1 cellular context compared by ENCODE assay signal in genomic region chr16:68448360-68448970, GRCh38.
A peak's percentile ranks its signal among the peaks of the same experiment; 100 is the strongest.
TF ChIP-seq lines count a peak whose summit lies in the region.

TSS of gene SMPD3 (minus strand) at chr16:68448508. CDS start at chr16:68372181, 76,327 bp downstream.

TF ChIP-seq in HepG2, 621 proteins besides CTCF, POLR2A, EP300 and RAD21 (continued from another document and continues in another):
- TF ChIP-seq ZNF281 (CRISPR knock-in tag; IDR thresholded peaks at IDR 0.05; ENCODE audit: borderline replicate concordance) (peak; percentile 52; the same call in 1 of the 2 replicates), ZFP36L2 (CRISPR knock-in tag; IDR thresholded peaks at IDR 0.05) (no peak; the same call in 1 of the 2 replicates), ZFAT (CRISPR knock-in tag; conservative IDR thresholded peaks at IDR 0.05) (0 out of 2 replicates have a peak, but pooled peaks have one; percentile 49), PITX1 (CRISPR knock-in tag; IDR thresholded peaks at IDR 0.05) (peak; percentile 62; the same call in 1 of the 2 replicates), ARNT2 (CRISPR knock-in tag; IDR thresholded peaks at IDR 0.05; ENCODE audit: low read depth) (peak; percentile 82; the same call in 1 of the 2 replicates), ZNF784 (CRISPR knock-in tag; IDR thresholded peaks at IDR 0.05; ENCODE audit: borderline replicate concordance) (no peak), TBX3 (IDR thresholded peaks at IDR 0.05; ENCODE audit: borderline replicate concordance) (no peak), ZNF280B (CRISPR knock-in tag; IDR thresholded peaks at IDR 0.05; ENCODE audit: borderline replicate concordance) (no peak), ZNF557 (CRISPR knock-in tag; IDR thresholded peaks at IDR 0.05) (peak; percentile 83; the same call in 1 of the 2 replicates), TCF7L2 (IDR thresholded peaks at IDR 0.05; ENCODE audit: low read depth, low read length) (peak; percentile 64), ZNF619 (CRISPR knock-in tag; IDR thresholded peaks at IDR 0.05) (no peak), ZNF484 (CRISPR knock-in tag; IDR thresholded peaks at IDR 0.05; ENCODE audit: borderline replicate concordance, low read depth) (no peak), ZNF546 (CRISPR knock-in tag; conservative IDR thresholded peaks at IDR 0.05) (no peak), ZNF225 (CRISPR knock-in tag; IDR thresholded peaks at IDR 0.05) (peak; percentile 48; the same call in 1 of the 2 replicates), CREBL2 (CRISPR knock-in tag; IDR thresholded peaks at IDR 0.05; ENCODE audit: borderline replicate concordance) (no peak), KAT7 (CRISPR knock-in tag; IDR thresholded peaks at IDR 0.05; ENCODE audit: borderline replicate concordance) (peak; percentile 31; the same call in 1 of the 2 replicates), MBD4 (IDR thresholded peaks at IDR 0.05; ENCODE audit: borderline replicate concordance, low read length) (no peak), CBX1 (IDR thresholded peaks at IDR 0.05; ENCODE audit: low read depth) (no peak), ZNF512B (CRISPR knock-in tag; IDR thresholded peaks at IDR 0.05; ENCODE audit: borderline replicate concordance) (no peak), ZNF121 (CRISPR knock-in tag; IDR thresholded peaks at IDR 0.05) (no peak), ZSCAN31 (CRISPR knock-in tag; IDR thresholded peaks at IDR 0.05; ENCODE audit: low read depth) (no peak), HMG20A (CRISPR knock-in tag; IDR thresholded peaks at IDR 0.05; ENCODE audit: borderline replicate concordance) (0 out of 2 replicates have a peak, but pooled peaks have one; percentile 23), CC2D1A (CRISPR knock-in tag; IDR thresholded peaks at IDR 0.05) (no peak), ATF6 (CRISPR knock-in tag; conservative IDR thresholded peaks at IDR 0.05) (no peak), STAT5B (CRISPR knock-in tag; IDR thresholded peaks at IDR 0.05) (no peak), ZNF572 (CRISPR knock-in tag; IDR thresholded peaks at IDR 0.05) (peak; percentile 82; the same call in 1 of the 2 replicates), KLF12 (CRISPR knock-in tag; IDR thresholded peaks at IDR 0.05; ENCODE audit: borderline replicate concordance) (peak; percentile 95), TRIM24 (CRISPR knock-in tag; IDR thresholded peaks at IDR 0.05) (no peak), ZFP37 (CRISPR knock-in tag; IDR thresholded peaks at IDR 0.05; ENCODE audit: borderline replicate concordance) (no peak), RBFOX2 (IDR thresholded peaks at IDR 0.05; ENCODE audit: low read depth, low read length) (0 out of 2 replicates have a peak, but pooled peaks have one; percentile 31), SAP130 (CRISPR knock-in tag; IDR thresholded peaks at IDR 0.05; ENCODE audit: low read depth) (peak; percentile 96), HNRNPH1 (optimal IDR thresholded peaks at IDR 0.05; ENCODE audit: low read depth, low read length) (no peak), GTF3A (CRISPR knock-in tag; conservative IDR thresholded peaks at IDR 0.05) (peak; percentile 86; the same call in 1 of the 2 replicates), ZEB1 (IDR thresholded peaks at IDR 0.05; ENCODE audit: insufficient replicate concordance, low read depth) (no peak), ZBTB20 (CRISPR knock-in tag; IDR thresholded peaks at IDR 0.05; ENCODE audit: borderline replicate concordance, low read depth) (peak; percentile 39; the same call in 1 of the 2 replicates), SMARCC2 (IDR thresholded peaks at IDR 0.05) (no peak), KLF6 (CRISPR knock-in tag; IDR thresholded peaks at IDR 0.05) (peak; percentile 97)
- TF ChIP-seq, protein P1, sequence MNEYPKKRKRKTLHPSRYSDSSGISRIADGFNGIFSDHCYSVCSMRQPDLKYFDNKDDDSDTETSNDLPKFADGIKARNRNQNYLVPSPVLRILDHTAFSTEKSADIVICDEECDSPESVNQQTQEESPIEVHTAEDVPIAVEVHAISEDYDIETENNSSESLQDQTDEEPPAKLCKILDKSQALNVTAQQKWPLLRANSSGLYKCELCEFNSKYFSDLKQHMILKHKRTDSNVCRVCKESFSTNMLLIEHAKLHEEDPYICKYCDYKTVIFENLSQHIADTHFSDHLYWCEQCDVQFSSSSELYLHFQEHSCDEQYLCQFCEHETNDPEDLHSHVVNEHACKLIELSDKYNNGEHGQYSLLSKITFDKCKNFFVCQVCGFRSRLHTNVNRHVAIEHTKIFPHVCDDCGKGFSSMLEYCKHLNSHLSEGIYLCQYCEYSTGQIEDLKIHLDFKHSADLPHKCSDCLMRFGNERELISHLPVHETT (CRISPR knock-in tag; conservative IDR thresholded peaks at IDR 0.05), result peak; percentile 31; the same call in 1 of the 2 replicates
- TF ChIP-seq, protein P2, sequence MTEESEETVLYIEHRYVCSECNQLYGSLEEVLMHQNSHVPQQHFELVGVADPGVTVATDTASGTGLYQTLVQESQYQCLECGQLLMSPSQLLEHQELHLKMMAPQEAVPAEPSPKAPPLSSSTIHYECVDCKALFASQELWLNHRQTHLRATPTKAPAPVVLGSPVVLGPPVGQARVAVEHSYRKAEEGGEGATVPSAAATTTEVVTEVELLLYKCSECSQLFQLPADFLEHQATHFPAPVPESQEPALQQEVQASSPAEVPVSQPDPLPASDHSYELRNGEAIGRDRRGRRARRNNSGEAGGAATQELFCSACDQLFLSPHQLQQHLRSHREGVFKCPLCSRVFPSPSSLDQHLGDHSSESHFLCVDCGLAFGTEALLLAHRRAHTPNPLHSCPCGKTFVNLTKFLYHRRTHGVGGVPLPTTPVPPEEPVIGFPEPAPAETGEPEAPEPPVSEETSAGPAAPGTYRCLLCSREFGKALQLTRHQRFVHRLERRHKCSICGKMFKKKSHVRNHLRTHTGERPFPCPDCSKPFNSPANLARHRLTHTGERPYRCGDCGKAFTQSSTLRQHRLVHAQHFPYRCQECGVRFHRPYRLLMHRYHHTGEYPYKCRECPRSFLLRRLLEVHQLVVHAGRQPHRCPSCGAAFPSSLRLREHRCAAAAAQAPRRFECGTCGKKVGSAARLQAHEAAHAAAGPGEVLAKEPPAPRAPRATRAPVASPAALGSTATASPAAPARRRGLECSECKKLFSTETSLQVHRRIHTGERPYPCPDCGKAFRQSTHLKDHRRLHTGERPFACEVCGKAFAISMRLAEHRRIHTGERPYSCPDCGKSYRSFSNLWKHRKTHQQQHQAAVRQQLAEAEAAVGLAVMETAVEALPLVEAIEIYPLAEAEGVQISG (CRISPR knock-in tag; IDR thresholded peaks at IDR 0.05), result peak; percentile 88
- TF ChIP-seq, protein P3, sequence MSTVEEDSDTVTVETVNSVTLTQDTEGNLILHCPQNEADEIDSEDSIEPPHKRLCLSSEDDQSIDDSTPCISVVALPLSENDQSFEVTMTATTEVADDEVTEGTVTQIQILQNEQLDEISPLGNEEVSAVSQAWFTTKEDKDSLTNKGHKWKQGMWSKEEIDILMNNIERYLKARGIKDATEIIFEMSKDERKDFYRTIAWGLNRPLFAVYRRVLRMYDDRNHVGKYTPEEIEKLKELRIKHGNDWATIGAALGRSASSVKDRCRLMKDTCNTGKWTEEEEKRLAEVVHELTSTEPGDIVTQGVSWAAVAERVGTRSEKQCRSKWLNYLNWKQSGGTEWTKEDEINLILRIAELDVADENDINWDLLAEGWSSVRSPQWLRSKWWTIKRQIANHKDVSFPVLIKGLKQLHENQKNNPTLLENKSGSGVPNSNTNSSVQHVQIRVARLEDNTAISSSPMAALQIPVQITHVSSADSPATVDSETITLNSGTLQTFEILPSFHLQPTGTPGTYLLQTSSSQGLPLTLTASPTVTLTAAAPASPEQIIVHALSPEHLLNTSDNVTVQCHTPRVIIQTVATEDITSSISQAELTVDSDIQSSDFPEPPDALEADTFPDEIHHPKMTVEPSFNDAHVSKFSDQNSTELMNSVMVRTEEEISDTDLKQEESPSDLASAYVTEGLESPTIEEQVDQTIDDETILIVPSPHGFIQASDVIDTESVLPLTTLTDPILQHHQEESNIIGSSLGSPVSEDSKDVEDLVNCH (CRISPR knock-in tag; IDR thresholded peaks at IDR 0.05), result no peak
- TF ChIP-seq, protein P4, sequence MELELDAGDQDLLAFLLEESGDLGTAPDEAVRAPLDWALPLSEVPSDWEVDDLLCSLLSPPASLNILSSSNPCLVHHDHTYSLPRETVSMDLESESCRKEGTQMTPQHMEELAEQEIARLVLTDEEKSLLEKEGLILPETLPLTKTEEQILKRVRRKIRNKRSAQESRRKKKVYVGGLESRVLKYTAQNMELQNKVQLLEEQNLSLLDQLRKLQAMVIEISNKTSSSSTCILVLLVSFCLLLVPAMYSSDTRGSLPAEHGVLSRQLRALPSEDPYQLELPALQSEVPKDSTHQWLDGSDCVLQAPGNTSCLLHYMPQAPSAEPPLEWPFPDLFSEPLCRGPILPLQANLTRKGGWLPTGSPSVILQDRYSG (CRISPR knock-in tag; IDR thresholded peaks at IDR 0.05), result peak; percentile 97
